In the genomic region with DNA sequence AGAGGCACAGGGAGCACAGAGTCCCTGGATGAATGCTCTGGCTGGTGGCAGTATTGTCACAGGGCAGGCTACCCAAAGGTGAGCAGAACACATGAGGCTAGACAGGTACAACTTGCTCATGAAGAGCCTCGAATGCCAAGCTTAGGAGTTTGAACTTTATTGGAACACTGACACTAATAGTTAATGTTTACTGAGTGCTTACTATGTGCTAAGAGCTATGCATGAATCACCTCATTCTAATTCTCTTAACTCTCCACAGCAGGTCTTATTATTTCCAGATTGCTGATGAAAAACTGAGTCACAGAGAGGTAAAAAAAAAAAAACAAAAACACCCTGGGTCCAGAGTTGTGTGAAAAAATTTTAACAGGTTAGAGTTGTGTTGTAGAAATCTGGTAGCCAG, we compare ENCODE assay signal across 33 cellular contexts. TPM values are rescaled to one million over a fixed set of nuclear protein-coding genes. Genes with fewer than 3 reads are reported as not detected.
"Had no signal": no experiment of that assay in that cellular context is flagged by ENCODE, and none has a peak within 500 bp of the region (broad histone marks: within the 10 kb centered on the region; RNA-seq: fewer than 3 reads in every experiment).

No MANE protein-coding gene starts in this region.

- H3K27ac ChIP-seq: body of pancreas, cardiac muscle cell, colonic mucosa, esophagus squamous epithelium, gastroesophageal sphincter, ovary, sigmoid colon, upper lobe of left lung had no signal

- H3K9me3 ChIP-seq: body of pancreas, colonic mucosa, esophagus squamous epithelium, sigmoid colon, upper lobe of left lung had no signal

- H3K4me3 ChIP-seq: body of pancreas, cardiac muscle cell, colonic mucosa, esophagus squamous epithelium, gastroesophageal sphincter, ovary, sigmoid colon, upper lobe of left lung had no signal

- ATAC-seq: activated CD4-positive, alpha-beta T cell treated with anti-CD3 and anti-CD28 coated beads for 36 hours; activated CD8-positive, alpha-beta T cell treated with anti-CD3 and anti-CD28 coated beads, Interleukin-2, amount 10 ng/mL, durations not matched to agents 7 days and 5 days; activated naive CD4-positive, alpha-beta T cell treated with anti-CD3 and anti-CD28 coated beads, Interleukin-2, amount 50 U/mL, for 72 hours; body of pancreas; gastroesophageal sphincter; left colon; stimulated activated memory B cell treated with anti-CD40 and anti-IgM and Interleukin-4, amounts not matched to agents 10 μg/mL and 1 μg/mL and 100 μg/mL, for 72 hours; stimulated activated naive CD8-positive, alpha-beta T cell treated with anti-CD3 and anti-CD28 coated beads, Interleukin-15, amount 100 ng/mL, for 72 hours had no signal

- H3K4me3 Mint-ChIP-seq: activated CD4-positive, alpha-beta T cell treated with anti-CD3 and anti-CD28 coated beads for 36 hours; activated CD8-positive, alpha-beta T cell treated with anti-CD3 and anti-CD28 coated beads, Interleukin-2, amount 10 ng/mL, durations not matched to agents 7 days and 5 days; activated T-helper 1 cell treated with anti-CD3 and anti-CD28 coated beads, Interleukin-12 subunit alpha, Interleukin-12 subunit beta, Interleukin-2, Interleukin-4 antibody, amounts not matched to agents 30 ng/mL and 10 ng/mL and 1 ng/mL, durations not matched to agents 14 hours and 24 hours and 36 hours; mesothelial cell of epicardium; naive B cell; stimulated activated memory B cell treated with anti-CD40 and anti-IgM and Interleukin-4, amounts not matched to agents 10 μg/mL and 1 μg/mL and 100 μg/mL, for 72 hours; stimulated activated naive CD8-positive, alpha-beta T cell treated with anti-CD3 and anti-CD28 coated beads, Interleukin-15, amount 100 ng/mL, for 72 hours had no signal

- H3K27me3 ChIP-seq: ovary had no signal

- H3K36me3 ChIP-seq: cardiac muscle cell, colonic mucosa, esophagus squamous epithelium, gastroesophageal sphincter, ovary, sigmoid colon, upper lobe of left lung had no signal

- H3K36me3 Mint-ChIP-seq: mesothelial cell of epicardium; stimulated activated memory B cell treated with anti-CD40 and anti-IgM and Interleukin-4, amounts not matched to agents 10 μg/mL and 1 μg/mL and 100 μg/mL, for 72 hours had no signal

- H3K9me3 Mint-ChIP-seq: activated naive CD4-positive, alpha-beta T cell treated with anti-CD3 and anti-CD28 coated beads, Interleukin-2, amount 50 U/mL, for 72 hours; activated T-helper 1 cell treated with anti-CD3 and anti-CD28 coated beads, Interleukin-12 subunit alpha, Interleukin-12 subunit beta, Interleukin-2, Interleukin-4 antibody, amounts not matched to agents 30 ng/mL and 10 ng/mL and 1 ng/mL, durations not matched to agents 14 hours and 24 hours and 36 hours; stimulated activated naive CD8-positive, alpha-beta T cell treated with anti-CD3 and anti-CD28 coated beads, Interleukin-15, amount 100 ng/mL, for 72 hours had no signal

- H3K27ac Mint-ChIP-seq: activated CD4-positive, alpha-beta T cell treated with anti-CD3 and anti-CD28 coated beads for 36 hours; activated CD8-positive, alpha-beta T cell treated with anti-CD3 and anti-CD28 coated beads, Interleukin-2, amount 10 ng/mL, durations not matched to agents 7 days and 5 days; activated naive CD4-positive, alpha-beta T cell treated with anti-CD3 and anti-CD28 coated beads, Interleukin-2, amount 50 U/mL, for 72 hours; activated T-helper 1 cell treated with anti-CD3 and anti-CD28 coated beads, Interleukin-12 subunit alpha, Interleukin-12 subunit beta, Interleukin-2, Interleukin-4 antibody, amounts not matched to agents 30 ng/mL and 10 ng/mL and 1 ng/mL, durations not matched to agents 14 hours and 24 hours and 36 hours; mesothelial cell of epicardium; naive B cell; progenitor cell of endocrine pancreas; stimulated activated memory B cell treated with anti-CD40 and anti-IgM and Interleukin-4, amounts not matched to agents 10 μg/mL and 1 μg/mL and 100 μg/mL, for 72 hours; stimulated activated naive CD8-positive, alpha-beta T cell treated with anti-CD3 and anti-CD28 coated beads, Interleukin-15, amount 100 ng/mL, for 72 hours had no signal

- DNase-seq: activated CD4-positive, alpha-beta T cell treated with anti-CD3 and anti-CD28 coated beads for 36 hours; activated CD4-positive, CD25-positive, alpha-beta regulatory T cell; activated CD8-positive, alpha-beta T cell treated with anti-CD3 and anti-CD28 coated beads, Interleukin-2, amount 10 ng/mL, durations not matched to agents 7 days and 5 days; activated gamma-delta T cell treated with Interleukin-2 at 50 U/mL for 16 hours; activated T-cell treated with anti-CD3 and anti-CD28 coated beads, Interleukin-2, amount 50 U/mL, for 1 hour; aorta; body of pancreas; cerebellar nuclear complex; colonic mucosa; effector memory CD4-positive, alpha-beta T cell; esophagus squamous epithelium; hippocampal formation; left colon; naive B cell; ovary; retina; small intestine; stimulated activated CD4-positive, alpha-beta T cell treated with anti-CD3 and anti-CD28 coated beads, Interleukin-4, amount 100 ng/mL, for 4 hours; stimulated activated CD8-positive, alpha-beta memory T cell treated with anti-CD3 and anti-CD28 coated beads, Interleukin-4, amount 100 ng/mL, for 48 hours; stimulated activated naive CD8-positive, alpha-beta T cell treated with anti-CD3 and anti-CD28 coated beads, Interleukin-15, amount 100 ng/mL, for 72 hours; substantia nigra; upper lobe of left lung had no signal

RNA-seq across cellular contexts. Expression of gene EMX1, which starts 6.1 kb away (rescaled TPM):
- total RNA-seq: activated CD4-positive, alpha-beta T cell treated with anti-CD3 and anti-CD28 coated beads for 36 hours; activated CD8-positive, alpha-beta T cell treated with anti-CD3 and anti-CD28 coated beads, Interleukin-2, amount 10 ng/mL, durations not matched to agents 7 days and 5 days; activated naive CD4-positive, alpha-beta T cell treated with anti-CD3 and anti-CD28 coated beads, Interleukin-2, amount 50 U/mL, for 72 hours; activated T-helper 1 cell treated with anti-CD3 and anti-CD28 coated beads, Interleukin-12 subunit alpha, Interleukin-12 subunit beta, Interleukin-2, Interleukin-4 antibody, amounts not matched to agents 30 ng/mL and 10 ng/mL and 1 ng/mL, durations not matched to agents 14 hours and 24 hours and 36 hours; aorta; dermis microvascular lymphatic vessel endothelial cell; mesothelial cell of epicardium; sigmoid colon; T-helper 1 cell treated with Interleukin-12 subunit alpha and Interleukin-12 subunit beta and Interleukin-4 antibody, amounts not matched to agents 30 ng/mL and 1 ng/mL, for 36 hours; upper lobe of left lung had no signal
- polyA plus RNA-seq: aorta, cardiac muscle cell, keratinocyte had no signal
